Comparison of ENCODE assay signal across 12 cellular contexts in the genomic region with DNA sequence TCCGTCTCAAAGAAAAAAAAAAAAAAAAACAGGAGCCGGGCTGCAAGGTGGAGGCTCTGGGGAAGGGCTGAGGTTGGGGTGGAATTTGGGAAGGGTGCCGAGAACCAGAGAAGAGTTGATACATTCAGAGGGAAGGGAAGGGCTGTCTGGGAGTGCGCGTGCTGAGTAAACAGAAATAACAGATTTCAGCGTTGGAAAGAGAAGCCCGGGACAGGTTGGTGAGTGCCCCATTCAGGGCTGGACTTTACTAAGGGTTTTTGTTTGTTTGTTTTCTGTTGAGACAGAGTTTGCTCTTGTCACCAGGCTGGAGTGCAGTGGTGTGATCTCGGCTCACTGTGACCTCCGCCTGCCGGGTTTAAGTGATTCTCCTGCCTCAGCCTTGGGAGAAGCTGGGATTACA. TPM values are rescaled to one million over a fixed set of nuclear protein-coding genes. Genes with fewer than 3 reads are reported as not detected.
"Had no signal": no experiment of that assay in that cellular context is flagged by ENCODE, and none has a peak within 500 bp of the region (broad histone marks: within the 10 kb centered on the region; RNA-seq: fewer than 3 reads in every experiment).

No MANE protein-coding gene starts in this region.

- H3K27me3 Mint-ChIP-seq: activated B cell treated with CpG ODN at 0.5 μM for 24 hours had no signal

- H3K36me3 Mint-ChIP-seq: memory B cell had no signal

- H3K27ac Mint-ChIP-seq: activated B cell treated with CpG ODN at 0.5 μM for 24 hours, memory B cell had no signal

- H3K4me3 Mint-ChIP-seq: activated B cell treated with CpG ODN at 0.5 μM for 24 hours; activated CD4-positive, alpha-beta T cell treated with anti-CD3 and anti-CD28 coated beads, Interleukin-2, amount 10 ng/mL, durations not matched to agents 7 days and 5 days; memory B cell had no signal

- H3K27ac ChIP-seq: foreskin keratinocyte had no signal

- FAIRE-seq: astrocyte, TTC549 had no signal

- H3K4me1 ChIP-seq: foreskin keratinocyte had no signal

- ATAC-seq: foreskin keratinocyte; stimulated activated naive CD8-positive, alpha-beta T cell treated with anti-CD3 and anti-CD28 coated beads, Interleukin-15, Interleukin-2, amounts not matched to agents 100 U/mL and 50 U/mL, for 24 hours had no signal

- DNase-seq: activated B cell treated with CpG ODN at 0.5 μM for 24 hours; activated CD4-positive, alpha-beta T cell treated with anti-CD3 and anti-CD28 coated beads, Interleukin-2, amount 10 ng/mL, durations not matched to agents 7 days and 5 days; activated gamma-delta T cell; activated T-cell treated with anti-CD3 and anti-CD28 coated beads, Interleukin-2, amount 50 U/mL, for 48 hours; foreskin keratinocyte; stimulated activated CD4-positive, alpha-beta T cell treated with anti-CD3 and anti-CD28 coated beads, Interleukin-4, amount 100 ng/mL, for 1 hour; stimulated activated CD8-positive, alpha-beta memory T cell treated with anti-CD3 and anti-CD28 coated beads, Interleukin-4, amount 100 ng/mL, for 48 hours; stimulated activated naive CD8-positive, alpha-beta T cell treated with anti-CD3 and anti-CD28 coated beads, Interleukin-15, Interleukin-2, amounts not matched to agents 100 U/mL and 50 U/mL, for 24 hours had no signal

RNA-seq across cellular contexts. Expression of a gene that starts 1.7 kb away (rescaled TPM):
- total RNA-seq: astrocyte, foreskin keratinocyte had no signal
- polyA plus RNA-seq: foreskin keratinocyte, neural cell had no signal
